8 cellular contexts compared by ENCODE assay signal in the genomic region with DNA sequence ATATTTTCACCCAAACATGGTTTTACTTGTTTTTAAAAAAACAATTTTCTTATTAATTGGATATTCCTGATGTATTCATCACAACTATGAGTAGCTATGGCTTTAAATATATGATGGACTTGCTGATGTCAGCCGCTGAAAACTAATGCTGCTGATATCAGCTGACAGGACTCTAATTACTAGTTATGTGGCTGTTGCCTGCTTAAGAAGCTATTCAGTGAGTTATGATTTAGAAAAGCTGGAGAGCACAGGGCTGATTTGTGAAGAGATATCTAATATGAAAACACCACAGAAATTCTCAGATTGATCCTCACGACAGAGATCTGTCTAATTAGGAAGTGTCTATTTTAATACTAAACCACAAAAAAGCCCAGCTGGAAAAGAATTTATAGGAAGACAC.
"Had no signal": no experiment of that assay in that cellular context is flagged by ENCODE, and none has a peak within 500 bp of the region (broad histone marks: within the 10 kb centered on the region; RNA-seq: fewer than 3 reads in every experiment).

No MANE protein-coding gene starts in this region.

- FAIRE-seq: endothelial cell of umbilical vein had no signal

- DNase-seq: activated T-cell treated with anti-CD3 and anti-CD28 coated beads, Interleukin-2, amount 50 U/mL, for 1 hour; central memory CD4-positive, alpha-beta T cell; effector CD4-positive, alpha-beta T cell; kidney glomerular epithelial cell; right cardiac atrium; stimulated activated CD4-positive, alpha-beta T cell treated with anti-CD3 and anti-CD28 coated beads, Interleukin-2, amount 100 ng/mL, for 24 hours; stimulated activated naive B cell treated with anti-CD40 and anti-IgM and Interleukin-4, amounts not matched to agents 10 μg/mL and 1 μg/mL and 100 μg/mL, for 72 hours had no signal
